In genomic region chr7:37920619-37921339, GRCh38 we compare ENCODE assay signal across 1 cellular context.
A peak's percentile ranks its signal among the peaks of the same experiment; 100 is the strongest.
TF ChIP-seq lines count a peak whose summit lies in the region.

Gene EPDR1 (plus strand): TSS chr7:37920640. CDS start chr7:37920940, 300 bp downstream.

TF ChIP-seq in HEK293, 187 proteins besides CTCF, POLR2A, EP300 and RAD21 (continued from another document):
- TF ChIP-seq, protein P1, sequence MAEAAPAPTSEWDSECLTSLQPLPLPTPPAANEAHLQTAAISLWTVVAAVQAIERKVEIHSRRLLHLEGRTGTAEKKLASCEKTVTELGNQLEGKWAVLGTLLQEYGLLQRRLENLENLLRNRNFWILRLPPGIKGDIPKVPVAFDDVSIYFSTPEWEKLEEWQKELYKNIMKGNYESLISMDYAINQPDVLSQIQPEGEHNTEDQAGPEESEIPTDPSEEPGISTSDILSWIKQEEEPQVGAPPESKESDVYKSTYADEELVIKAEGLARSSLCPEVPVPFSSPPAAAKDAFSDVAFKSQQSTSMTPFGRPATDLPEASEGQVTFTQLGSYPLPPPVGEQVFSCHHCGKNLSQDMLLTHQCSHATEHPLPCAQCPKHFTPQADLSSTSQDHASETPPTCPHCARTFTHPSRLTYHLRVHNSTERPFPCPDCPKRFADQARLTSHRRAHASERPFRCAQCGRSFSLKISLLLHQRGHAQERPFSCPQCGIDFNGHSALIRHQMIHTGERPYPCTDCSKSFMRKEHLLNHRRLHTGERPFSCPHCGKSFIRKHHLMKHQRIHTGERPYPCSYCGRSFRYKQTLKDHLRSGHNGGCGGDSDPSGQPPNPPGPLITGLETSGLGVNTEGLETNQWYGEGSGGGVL (tag by site-specific recombination; IDR thresholded peaks at IDR 0.05), result peak; percentile 17; the same call in 1 of the 2 replicates
- TF ChIP-seq KLF8 (tag by site-specific recombination; IDR thresholded peaks at IDR 0.05), result peak; percentile 49; the same call in 1 of the 2 replicates
- peak; percentile 40; the same call in 1 of the 2 replicates for TF ChIP-seq ZNF561 (tag by site-specific recombination; IDR thresholded peaks at IDR 0.05; ENCODE audit: borderline replicate concordance)
- TF ChIP-seq, protein P2, sequence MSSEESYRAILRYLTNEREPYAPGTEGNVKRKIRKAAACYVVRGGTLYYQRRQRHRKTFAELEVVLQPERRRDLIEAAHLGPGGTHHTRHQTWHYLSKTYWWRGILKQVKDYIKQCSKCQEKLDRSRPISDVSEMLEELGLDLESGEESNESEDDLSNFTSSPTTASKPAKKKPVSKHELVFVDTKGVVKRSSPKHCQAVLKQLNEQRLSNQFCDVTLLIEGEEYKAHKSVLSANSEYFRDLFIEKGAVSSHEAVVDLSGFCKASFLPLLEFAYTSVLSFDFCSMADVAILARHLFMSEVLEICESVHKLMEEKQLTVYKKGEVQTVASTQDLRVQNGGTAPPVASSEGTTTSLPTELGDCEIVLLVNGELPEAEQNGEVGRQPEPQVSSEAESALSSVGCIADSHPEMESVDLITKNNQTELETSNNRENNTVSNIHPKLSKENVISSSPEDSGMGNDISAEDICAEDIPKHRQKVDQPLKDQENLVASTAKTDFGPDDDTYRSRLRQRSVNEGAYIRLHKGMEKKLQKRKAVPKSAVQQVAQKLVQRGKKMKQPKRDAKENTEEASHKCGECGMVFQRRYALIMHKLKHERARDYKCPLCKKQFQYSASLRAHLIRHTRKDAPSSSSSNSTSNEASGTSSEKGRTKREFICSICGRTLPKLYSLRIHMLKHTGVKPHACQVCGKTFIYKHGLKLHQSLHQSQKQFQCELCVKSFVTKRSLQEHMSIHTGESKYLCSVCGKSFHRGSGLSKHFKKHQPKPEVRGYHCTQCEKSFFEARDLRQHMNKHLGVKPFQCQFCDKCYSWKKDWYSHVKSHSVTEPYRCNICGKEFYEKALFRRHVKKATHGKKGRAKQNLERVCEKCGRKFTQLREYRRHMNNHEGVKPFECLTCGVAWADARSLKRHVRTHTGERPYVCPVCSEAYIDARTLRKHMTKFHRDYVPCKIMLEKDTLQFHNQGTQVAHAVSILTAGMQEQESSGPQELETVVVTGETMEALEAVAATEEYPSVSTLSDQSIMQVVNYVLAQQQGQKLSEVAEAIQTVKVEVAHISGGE (tag by site-specific recombination; conservative IDR thresholded peaks at IDR 0.05; ENCODE audit: low read depth), result peak; percentile 38; the same call in 1 of the 2 replicates
- TF ChIP-seq ZBTB26 (tag by site-specific recombination; optimal IDR thresholded peaks at IDR 0.05), result peak; percentile 85
- peak; percentile 72; the same call in 1 of the 2 replicates for TF ChIP-seq OSR2 (tag by site-specific recombination; IDR thresholded peaks at IDR 0.05)
- peak; percentile 98 for TF ChIP-seq ZNF341 (tag by site-specific recombination; IDR thresholded peaks at IDR 0.05; ENCODE audit: low read depth)
- peak; percentile 68 for TF ChIP-seq PATZ1 (tag by site-specific recombination; IDR thresholded peaks at IDR 0.05)
- no peak for TF ChIP-seq ZNF433 (tag by site-specific recombination; IDR thresholded peaks at IDR 0.05; ENCODE audit: low read depth)
- TF ChIP-seq ZFP37 (tag by site-specific recombination; IDR thresholded peaks at IDR 0.05), result 0 out of 2 replicates have a peak, but pooled peaks have one; percentile 39
TF ChIP-seq in HEK293: peak in this region for 18.
